9 cellular contexts compared by ENCODE assay signal in genomic region chr18:9095297-9096012, GRCh38. TPM values are rescaled to one million over a fixed set of nuclear protein-coding genes. Genes with fewer than 3 reads are reported as not detected.
DNase-seq lines count a peak whose midpoint lies in the region; ATAC-seq and TF ChIP-seq lines count a peak whose summit lies in the region.
"Had no signal": no experiment of that assay in that cellular context is flagged by ENCODE, and none has a peak within 500 bp of the region (broad histone marks: within the 10 kb centered on the region; RNA-seq: fewer than 3 reads in every experiment).

No MANE protein-coding gene starts in this region.

- ATAC-seq in HG03520 (IDR thresholded peaks at IDR 0.05; ENCODE audit: unreplicated experiment): peak; percentile 83
- peak; percentile 93 for ATAC-seq in memory B cell (ENCODE audit: low read depth)

- H3K27me3 Mint-ChIP-seq in Caco-2 (ENCODE audit: insufficient read depth, unreplicated experiment) (no peaks in the 10 kb centered on the region), memory B cell (no peaks in the 10 kb centered on the region)

- no peaks in the 10 kb centered on the region for H3K9me3 ChIP-seq in Caco-2
- H3K9me3 ChIP-seq: thoracic aorta had no signal

- POLR2A ChIA-PET in Caco-2 (lab: Charles Lee): no interaction called here

- H3K27me3 ChIP-seq in Caco-2 (replicated peaks; ENCODE audit: control insufficient read depth, insufficient read depth, low read length): no peaks in the 10 kb centered on the region

- peaks cover 42% of the 10 kb centered on the region for H3K4me1 ChIP-seq in Caco-2

- TF ChIP-seq CTCF in Caco-2 (IDR thresholded peaks at IDR 0.05; ENCODE audit: insufficient read depth in 1 of 2, low read depth in 1 of 2, low read length in 1 of 2, severe bottlenecking in 1 of 2, unreplicated experiment in 1 of 2) (no peak), GM20000 (IDR thresholded peaks at IDR 0.05; ENCODE audit: extremely low read depth, missing control alignments) (no peak)

- H3K27ac Mint-ChIP-seq in Caco-2 (ENCODE audit: unreplicated experiment) (peak overlapping the region; percentile 81), memory B cell (peak overlapping the region; percentile 95)

- no peaks in the 10 kb centered on the region for H3K36me3 Mint-ChIP-seq in Caco-2 (ENCODE audit: insufficient read depth, unreplicated experiment)
- H3K36me3 Mint-ChIP-seq in memory B cell: no peaks in the 10 kb centered on the region

- no peaks in the 10 kb centered on the region for H3K36me3 ChIP-seq in Caco-2 (ENCODE audit: control insufficient read depth, insufficient read depth, low read length)
- H3K36me3 ChIP-seq: thoracic aorta had no signal

- no peak overlapping the region for H3K4me3 ChIP-seq in Caco-2 (ENCODE audit: low read depth, low read length)
- H3K4me3 ChIP-seq: thoracic aorta had no signal

- no peaks in the 10 kb centered on the region for H3K9me3 Mint-ChIP-seq in Caco-2 (ENCODE audit: unreplicated experiment)
- no peaks in the 10 kb centered on the region for H3K9me3 Mint-ChIP-seq in memory B cell

- intact Hi-C loops in Caco-2 (cut with micrococcal nuclease; ENCODE audit: unreplicated experiment): no loop called here

- no TSS peak for BruUV-seq in Caco-2 (replicated peaks; lab: Mats Ljungman, UMichigan)

- CTCF ChIA-PET in Caco-2 (lab: Charles Lee): interaction anchor here (1.6 kb wide), 1 partner anchor 8 kb away, joined by 5 read pairs; no protein-coding TSS in a partner anchor

- H3K4me3 Mint-ChIP-seq in Caco-2 (ENCODE audit: unreplicated experiment) (peak overlapping the region; percentile 1), memory B cell (peak overlapping the region; percentile 73)

- peaks cover 26% of the 10 kb centered on the region for H3K4me1 Mint-ChIP-seq in Caco-2 (ENCODE audit: low read depth, unreplicated experiment)
- peaks cover 25% of the 10 kb centered on the region for H3K4me1 Mint-ChIP-seq in memory B cell

- no peak for DNase-seq in Caco-2
- DNase-seq in GM20000 (ENCODE audit: low spot score): peak; percentile 56
- peak; percentile 76 for DNase-seq in activated CD8-positive, alpha-beta memory T cell treated with anti-CD3 and anti-CD28 coated beads for 24 hours
- DNase-seq in memory B cell (ENCODE audit: low spot score in 2 of 2): peak in 1 of 2 donors; percentile 21
- DNase-seq in occipital lobe (lab: John Stamatoyannopoulos, UW): no peak
- no peak for DNase-seq in ecto neural progenitor cell (ENCODE audit: low spot score)
- DNase-seq in HT-29 (ENCODE audit: low spot score): no peak

RNA-seq across cellular contexts. Expression of gene NDUFV2, which starts 7.0 kb away (rescaled TPM):
- total RNA-seq in Caco-2 (2022): 211 and 220 TPM in 2 replicates
- total RNA-seq in occipital lobe: 95.1 TPM
- 135 and 152 TPM in 2 replicates for total RNA-seq in HT-29 (2014; rRNA removed; shearing (Covaris generic))

RNA-seq across cellular contexts. Expression of gene ANKRD12, which starts 41.1 kb away (rescaled TPM):
- total RNA-seq in Caco-2 (2022) (33.2 and 36.5 TPM in 2 replicates), occipital lobe (186 TPM)
- 20.0 and 24.1 TPM in 2 replicates for total RNA-seq in HT-29 (2014; rRNA removed; shearing (Covaris generic))

Comparison
In these comparisons a context has a peak if more than half of its experiments do, and no peak if none do; other contexts are left out.
1. DNase-seq: peak in GM20000 (single experiment) and activated CD8-positive, alpha-beta memory T cell treated with anti-CD3 and anti-CD28 coated beads for 24 hours (single experiment); none in Caco-2 (0 of 2), occipital lobe (single experiment), ecto neural progenitor cell (single experiment) and HT-29 (single experiment).